Comparison of ENCODE assay signal across 20 cellular contexts in the genomic region with DNA sequence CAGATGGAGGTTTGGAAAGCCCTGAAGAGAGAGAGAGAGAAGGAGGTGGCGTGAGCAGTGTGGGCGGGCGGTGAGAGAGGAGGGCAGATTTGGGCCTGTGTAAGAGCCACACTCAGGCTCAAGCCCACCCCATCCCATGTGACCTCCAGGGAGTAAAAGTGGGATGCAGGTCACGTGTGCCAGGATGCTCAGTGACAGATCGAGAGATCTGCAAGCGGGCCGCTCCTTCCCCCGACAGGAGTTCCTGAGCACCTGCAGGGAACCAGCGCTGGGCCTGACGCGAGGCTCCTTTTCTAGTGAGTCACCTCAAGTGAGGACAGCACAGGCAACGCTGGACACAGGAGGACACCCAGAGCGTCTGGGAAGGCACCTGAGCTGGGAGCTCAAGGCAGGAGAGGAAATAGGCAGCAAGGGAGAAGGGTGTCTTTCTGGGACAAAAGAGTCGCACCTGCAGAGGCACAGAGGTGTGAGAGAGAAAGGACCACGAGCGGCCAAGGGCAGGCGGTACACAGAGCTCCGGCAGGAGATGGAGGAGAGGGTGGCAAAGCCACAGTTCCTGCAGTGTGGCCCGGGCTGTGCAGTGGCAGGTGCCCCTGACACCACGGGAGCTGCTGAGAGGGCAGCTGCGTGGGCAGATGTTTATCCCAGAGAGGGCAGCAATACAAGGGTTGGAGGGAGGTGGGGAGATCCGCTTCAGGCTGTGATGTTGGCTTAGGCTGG.
"Had no signal": no experiment of that assay in that cellular context is flagged by ENCODE, and none has a peak within 500 bp of the region (broad histone marks: within the 10 kb centered on the region; RNA-seq: fewer than 3 reads in every experiment).

No MANE protein-coding gene starts in this region.

- H3K36me3 ChIP-seq: colonic mucosa, esophagus squamous epithelium, left lung, lower lobe of right lung, spleen, tibial nerve had no signal

- ATAC-seq: left lung; lower lobe of right lung; naive thymus-derived CD4-positive, alpha-beta T cell; sciatic nerve; stimulated activated memory B cell treated with anti-CD40 and anti-IgM and Interleukin-4, amounts not matched to agents 10 μg/mL and 1 μg/mL and 100 μg/mL, for 72 hours had no signal

- H3K9me3 ChIP-seq: colonic mucosa, esophagus squamous epithelium, lower lobe of right lung, testis had no signal

- H3K27me3 ChIP-seq: colonic mucosa, testis, tibial nerve had no signal

- DNase-seq: cerebellar nuclear complex; colonic mucosa; effector CD4-positive, alpha-beta T cell; esophagus squamous epithelium; foreskin fibroblast; immature natural killer cell; left lung; lower lobe of right lung; mesendoderm; naive thymus-derived CD4-positive, alpha-beta T cell; nephron progenitor cell; spleen; stimulated activated CD4-positive, alpha-beta T cell treated with anti-CD3 and anti-CD28 coated beads, Interleukin-15, amount 100 ng/mL, for 24 hours; stimulated activated CD4-positive, alpha-beta T cell treated with anti-CD3 and anti-CD28 coated beads, Interleukin-1b, Interleukin-23, amount 100 ng/mL, for 48 hours; stimulated activated CD4-positive, alpha-beta T cell treated with anti-CD3 and anti-CD28 coated beads, Interleukin-4, amount 100 ng/mL, for 24 hours; testis had no signal

- H3K27ac ChIP-seq: colonic mucosa, epithelial cell of prostate, esophagus squamous epithelium, left lung, lower lobe of right lung, spleen, testis, tibial nerve had no signal

- H3K4me1 ChIP-seq: colonic mucosa, esophagus squamous epithelium, left lung, lower lobe of right lung, spleen, testis, tibial nerve had no signal

- H3K4me3 ChIP-seq: colonic mucosa, esophagus squamous epithelium, left lung, lower lobe of right lung, spleen, testis, tibial nerve had no signal
